Comparison of ENCODE assay signal across 1 cellular context in the genomic region with DNA sequence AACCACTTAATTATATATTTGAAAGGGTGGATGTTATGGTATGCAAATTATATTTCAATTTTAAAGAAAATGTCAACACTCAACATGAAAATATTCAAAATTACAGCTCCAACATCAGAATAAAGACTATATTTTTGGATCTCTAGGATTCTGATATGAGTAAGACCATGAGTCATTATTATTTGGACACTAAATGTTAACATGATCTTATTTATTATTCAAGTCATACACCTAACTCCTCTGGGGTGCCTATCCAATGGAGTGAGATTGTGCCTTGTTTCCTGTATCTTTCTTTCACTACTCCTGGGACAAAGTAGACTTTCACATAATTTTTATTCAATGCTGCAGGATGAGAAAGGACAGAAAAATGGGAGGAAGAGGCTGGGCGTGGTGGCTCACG.
TF ChIP-seq lines count a peak whose summit lies in the region.

No MANE protein-coding gene starts in this region.

TF ChIP-seq in IMR-90, 13 proteins besides CTCF, POLR2A, EP300 and RAD21:
- TF ChIP-seq USF2 (IDR thresholded peaks at IDR 0.05; ENCODE audit: low read depth, low read length) (no peak), RCOR1 (IDR thresholded peaks at IDR 0.05; ENCODE audit: insufficient replicate concordance, low read length) (no peak), MAFK (IDR thresholded peaks at IDR 0.05; ENCODE audit: low read depth, low read length) (no peak), CHD1 (IDR thresholded peaks at IDR 0.05; ENCODE audit: low read depth, low read length) (no peak), SMC3 (IDR thresholded peaks at IDR 0.05; ENCODE audit: low read depth, low read length) (no peak), FOS (IDR thresholded peaks at IDR 0.05; ENCODE audit: low read depth, low read length) (0 out of 2 replicates have a peak, but pooled peaks have one; percentile 15), BHLHE40 (IDR thresholded peaks at IDR 0.05; ENCODE audit: low read depth, low read length) (no peak)
